6 cellular contexts compared by ENCODE assay signal in the genomic region with DNA sequence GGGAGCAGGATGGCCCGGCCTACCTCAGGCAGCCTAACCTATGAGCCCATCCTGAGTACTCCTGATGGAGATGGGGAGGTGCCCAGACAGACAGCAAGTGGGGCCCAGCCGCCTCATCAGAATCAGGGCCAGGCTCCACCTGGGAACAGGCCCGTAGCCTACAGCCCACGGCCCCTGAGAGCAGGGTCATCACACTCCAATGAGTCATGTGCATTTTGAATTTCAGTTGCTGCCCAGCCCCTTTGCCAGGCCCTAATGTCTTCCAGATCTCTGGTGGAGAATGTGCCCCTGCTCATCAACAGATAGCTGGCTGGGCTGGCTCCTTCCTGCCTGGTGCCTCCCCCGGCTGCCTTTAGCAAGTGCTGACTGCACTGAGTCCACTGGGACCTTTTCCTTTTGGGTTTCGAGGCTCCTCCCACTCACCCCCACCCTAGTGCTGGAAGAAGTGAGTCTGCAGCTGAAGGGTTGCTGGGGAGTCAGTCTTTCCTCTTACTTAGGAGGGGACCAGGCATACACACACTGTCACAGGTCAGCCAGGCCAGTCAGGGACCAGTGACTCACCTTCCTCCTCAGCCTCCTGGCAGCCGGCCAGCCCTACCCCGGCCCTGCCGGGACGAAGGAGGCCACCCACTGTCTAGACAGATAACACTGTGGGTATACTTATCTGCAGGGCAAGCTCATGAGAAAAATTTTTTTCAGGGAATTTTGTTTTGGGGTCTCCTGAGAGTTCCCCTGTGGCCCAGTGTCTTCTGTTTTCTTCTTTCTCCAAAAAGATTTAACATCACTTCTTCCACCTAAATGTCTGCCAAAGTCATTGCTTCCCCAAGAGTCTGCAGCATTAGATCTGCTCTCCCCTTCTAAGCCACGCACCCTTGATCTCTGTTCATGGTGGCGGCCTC. TPM values are rescaled to one million over a fixed set of nuclear protein-coding genes. Genes with fewer than 3 reads are reported as not detected.
DNase-seq lines count a peak whose midpoint lies in the region; TF ChIP-seq lines count a peak whose summit lies in the region.

No MANE protein-coding gene starts in this region.

- no peaks in the 10 kb centered on the region for H3K9me3 ChIP-seq in left ventricle myocardium inferior (replicated peaks)

- peak; percentile 80 for DNase-seq in activated naive CD4-positive, alpha-beta T cell treated with Interleukin-2 at 50 U/mL for 16 hours
- DNase-seq in activated naive CD4-positive, alpha-beta T cell treated with anti-CD3 and anti-CD28 coated beads, Interleukin-2, amount 10 ng/mL, durations not matched to agents 7 days and 5 days, result no peak
- DNase-seq in activated CD4-positive, alpha-beta memory T cell treated with anti-CD3 and anti-CD28 coated beads, Interleukin-2, amount 10 ng/mL, durations not matched to agents 7 days and 5 days, result peak; percentile 56
- DNase-seq in left ventricle myocardium inferior (peak; percentile 59), 8988T (no peak)
- peak; percentile 88 for DNase-seq in stimulated activated CD8-positive, alpha-beta memory T cell treated with anti-CD3 and anti-CD28 coated beads, Interleukin-4, amount 100 ng/mL, for 48 hours

- no peaks in the 10 kb centered on the region for H3K9me3 Mint-ChIP-seq in activated naive CD4-positive, alpha-beta T cell treated with anti-CD3 and anti-CD28 coated beads, Interleukin-2, amount 10 ng/mL, durations not matched to agents 7 days and 5 days
- no peaks in the 10 kb centered on the region for H3K9me3 Mint-ChIP-seq in activated CD4-positive, alpha-beta memory T cell treated with anti-CD3 and anti-CD28 coated beads, Interleukin-2, amount 10 ng/mL, durations not matched to agents 7 days and 5 days

- intact Hi-C loops in left ventricle myocardium inferior (cut with micrococcal nuclease), result loop anchor here (10.0 kb wide), 1 partner anchor 66 kb away; no protein-coding TSS in a partner anchor

- no peak overlapping the region for H3K4me3 ChIP-seq in left ventricle myocardium inferior

- peaks cover 3% of the 10 kb centered on the region for H3K4me1 Mint-ChIP-seq in activated naive CD4-positive, alpha-beta T cell treated with anti-CD3 and anti-CD28 coated beads, Interleukin-2, amount 10 ng/mL, durations not matched to agents 7 days and 5 days
- H3K4me1 Mint-ChIP-seq in activated CD4-positive, alpha-beta memory T cell treated with anti-CD3 and anti-CD28 coated beads, Interleukin-2, amount 10 ng/mL, durations not matched to agents 7 days and 5 days, result peaks cover 14% of the 10 kb centered on the region

- H3K36me3 Mint-ChIP-seq in activated naive CD4-positive, alpha-beta T cell treated with anti-CD3 and anti-CD28 coated beads, Interleukin-2, amount 10 ng/mL, durations not matched to agents 7 days and 5 days, result peaks cover 4% of the 10 kb centered on the region
- H3K36me3 Mint-ChIP-seq in activated CD4-positive, alpha-beta memory T cell treated with anti-CD3 and anti-CD28 coated beads, Interleukin-2, amount 10 ng/mL, durations not matched to agents 7 days and 5 days (ENCODE audit: low read depth), result peaks cover 10% of the 10 kb centered on the region

- H3K27ac Mint-ChIP-seq in activated naive CD4-positive, alpha-beta T cell treated with anti-CD3 and anti-CD28 coated beads, Interleukin-2, amount 10 ng/mL, durations not matched to agents 7 days and 5 days, result no peak overlapping the region
- H3K27ac Mint-ChIP-seq in activated CD4-positive, alpha-beta memory T cell treated with anti-CD3 and anti-CD28 coated beads, Interleukin-2, amount 10 ng/mL, durations not matched to agents 7 days and 5 days, result peak overlapping the region; percentile 41

- POLR2A ChIA-PET in activated CD4-positive, alpha-beta memory T cell treated with anti-CD3 and anti-CD28 coated beads, Interleukin-2, amount 10 ng/mL, durations not matched to agents 7 days and 5 days (lab: Charles Lee), result interaction anchor here (0.8 to 1.9 kb wide), 3 partner anchors 7 to 12 kb away, joined by 4 to 5 read pairs (median 4); partner anchors contain the start of gene ABCB8

- H3K27ac ChIP-seq in left ventricle myocardium inferior (replicated peaks), result peak overlapping the region; percentile 60

- H3K4me3 Mint-ChIP-seq in activated naive CD4-positive, alpha-beta T cell treated with anti-CD3 and anti-CD28 coated beads, Interleukin-2, amount 10 ng/mL, durations not matched to agents 7 days and 5 days, result no peak overlapping the region
- no peak overlapping the region for H3K4me3 Mint-ChIP-seq in activated CD4-positive, alpha-beta memory T cell treated with anti-CD3 and anti-CD28 coated beads, Interleukin-2, amount 10 ng/mL, durations not matched to agents 7 days and 5 days

- H3K36me3 ChIP-seq in left ventricle myocardium inferior, result peaks cover 45% of the 10 kb centered on the region

- no peaks in the 10 kb centered on the region for H3K27me3 Mint-ChIP-seq in activated naive CD4-positive, alpha-beta T cell treated with anti-CD3 and anti-CD28 coated beads, Interleukin-2, amount 10 ng/mL, durations not matched to agents 7 days and 5 days
- no peaks in the 10 kb centered on the region for H3K27me3 Mint-ChIP-seq in activated CD4-positive, alpha-beta memory T cell treated with anti-CD3 and anti-CD28 coated beads, Interleukin-2, amount 10 ng/mL, durations not matched to agents 7 days and 5 days

- TF ChIP-seq CTCF in left ventricle myocardium inferior (IDR thresholded peaks at IDR 0.05; ENCODE audit: borderline replicate concordance), result no peak

- no peaks in the 10 kb centered on the region for H3K27me3 ChIP-seq in left ventricle myocardium inferior (ENCODE audit: low read depth)

- CTCF ChIA-PET in activated naive CD4-positive, alpha-beta T cell treated with anti-CD3 and anti-CD28 coated beads, Interleukin-2, amount 10 ng/mL, durations not matched to agents 7 days and 5 days (lab: Charles Lee), result interaction anchor here (1.4 to 2.5 kb wide), 2 partner anchors 21 to 76 kb away, joined by 4 to 10 read pairs; no protein-coding TSS in a partner anchor
- CTCF ChIA-PET in activated CD4-positive, alpha-beta memory T cell treated with anti-CD3 and anti-CD28 coated beads, Interleukin-2, amount 10 ng/mL, durations not matched to agents 7 days and 5 days (lab: Charles Lee), result interaction anchor here (0.6 to 1.7 kb wide), 3 partner anchors 11 to 21 kb away, joined by 3 to 10 read pairs (median 4); partner anchors contain the start of gene ABCB8

- peaks cover 35% of the 10 kb centered on the region for H3K4me1 ChIP-seq in left ventricle myocardium inferior

RNA-seq across cellular contexts. Expression of gene ASIC3, which starts 9.1 kb away (rescaled TPM):
- total RNA-seq in activated CD4-positive, alpha-beta memory T cell treated with anti-CD3 and anti-CD28 coated beads, Interleukin-2, amount 10 ng/mL, durations not matched to agents 7 days and 5 days, result 1 to 10 TPM; 5.5 to 6.2 TPM
- total RNA-seq in left ventricle myocardium inferior, result 5.3 TPM

RNA-seq across cellular contexts. Expression of gene ABCB8, which starts 10.9 kb away (rescaled TPM):
- total RNA-seq in activated CD4-positive, alpha-beta memory T cell treated with anti-CD3 and anti-CD28 coated beads, Interleukin-2, amount 10 ng/mL, durations not matched to agents 7 days and 5 days, result 10 to 100 TPM; 51.2 to 53.3 TPM
- 28.3 TPM for total RNA-seq in left ventricle myocardium inferior

RNA-seq across cellular contexts. Expression of gene ATG9B, which starts 14.9 kb away (rescaled TPM):
- total RNA-seq in activated CD4-positive, alpha-beta memory T cell treated with anti-CD3 and anti-CD28 coated beads, Interleukin-2, amount 10 ng/mL, durations not matched to agents 7 days and 5 days, result 1 to 10 TPM; 7.9 to 8.6 TPM
- not detected for total RNA-seq in left ventricle myocardium inferior

RNA-seq across cellular contexts. Expression of gene CDK5, which starts 18.5 kb away (rescaled TPM):
- total RNA-seq in activated CD4-positive, alpha-beta memory T cell treated with anti-CD3 and anti-CD28 coated beads, Interleukin-2, amount 10 ng/mL, durations not matched to agents 7 days and 5 days, result 10 to 100 TPM; 17.6 to 18.2 TPM
- total RNA-seq in left ventricle myocardium inferior, result 9.6 TPM

RNA-seq across cellular contexts. Expression of gene SLC4A2, which starts 20.2 kb away (rescaled TPM):
- 100 to 1,000 TPM in 1 of 2 experiments, 10 to 100 TPM in 1; 94.6 to 109 TPM for total RNA-seq in activated CD4-positive, alpha-beta memory T cell treated with anti-CD3 and anti-CD28 coated beads, Interleukin-2, amount 10 ng/mL, durations not matched to agents 7 days and 5 days
- total RNA-seq in left ventricle myocardium inferior, result 62.9 TPM

Comparison
In these comparisons a context has a peak if more than half of its experiments do, and no peak if none do; other contexts are left out.
1. DNase-seq: peak in activated naive CD4-positive, alpha-beta T cell treated with Interleukin-2 at 50 U/mL for 16 hours (single experiment), activated CD4-positive, alpha-beta memory T cell treated with anti-CD3 and anti-CD28 coated beads, Interleukin-2, amount 10 ng/mL, durations not matched to agents 7 days and 5 days (single experiment), left ventricle myocardium inferior (single experiment) and stimulated activated CD8-positive, alpha-beta memory T cell treated with anti-CD3 and anti-CD28 coated beads, Interleukin-4, amount 100 ng/mL, for 48 hours (single experiment); none in activated naive CD4-positive, alpha-beta T cell treated with anti-CD3 and anti-CD28 coated beads, Interleukin-2, amount 10 ng/mL, durations not matched to agents 7 days and 5 days (single experiment) and 8988T (single experiment).